8 cellular contexts compared by ENCODE assay signal in the genomic region with DNA sequence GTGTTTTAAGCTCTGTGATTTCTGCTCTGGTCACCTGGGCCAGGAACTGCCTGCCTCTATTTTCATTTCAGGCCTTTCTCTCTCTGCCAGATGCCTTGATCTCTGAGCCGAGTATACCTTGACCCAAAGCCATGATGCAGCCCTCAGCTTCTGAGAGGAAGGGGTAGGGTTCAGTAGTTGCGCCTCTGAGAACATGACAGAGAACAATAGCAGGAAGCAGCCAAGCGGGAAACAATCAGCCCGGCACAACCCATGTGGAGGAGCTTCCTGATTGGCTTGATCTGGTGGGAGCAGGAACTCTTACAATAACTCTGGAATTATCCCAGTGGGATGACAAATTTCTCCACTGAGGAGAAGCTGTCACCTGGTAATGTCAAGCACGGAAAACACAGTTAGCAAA.
DNase-seq lines count a peak whose midpoint lies in the region; ATAC-seq and TF ChIP-seq lines count a peak whose summit lies in the region.

No MANE protein-coding gene starts in this region.

- H3K36me3 ChIP-seq in SK-N-SH (replicated peaks in 1 of 2; ENCODE audit: control insufficient read depth in 1 of 2, insufficient read depth in 2 of 2, low read length in 1 of 2), result no peaks in the 10 kb centered on the region
- no peaks in the 10 kb centered on the region for H3K36me3 ChIP-seq in heart left ventricle
- no peaks in the 10 kb centered on the region for H3K36me3 ChIP-seq in upper lobe of left lung

- intact Hi-C loops in heart left ventricle (cut with DNase I) (loop anchor here in 5 of 10 donors (2.0 to 10.0 kb wide), 6 partner anchors 149 to 333 kb away; no protein-coding TSS in a partner anchor), posterior vena cava (cut with DNase I) (loop anchor here (10.0 kb wide), 1 partner anchor 247 kb away; no protein-coding TSS in a partner anchor)

- H2AFZ ChIP-seq in SK-N-SH (ENCODE audit: low read depth), result no peak overlapping the region

- ATAC-seq in SK-N-SH treated with all-trans-retinoic acid at 6 μM for 48 hours, result no peak
- peak; percentile 86 for ATAC-seq in HG03432 (IDR thresholded peaks at IDR 0.05; ENCODE audit: unreplicated experiment)
- peak; percentile 55 to 83 (median 75) for ATAC-seq in heart left ventricle
- peak in 1 of 2 donors; percentile 35 for ATAC-seq in upper lobe of left lung (ENCODE audit: low FRiP score in 2 of 2)

- H3K27ac ChIP-seq in SK-N-SH (ENCODE audit: low read depth in 2 of 2, low read length in 1 of 2), result peak overlapping the region; percentile 18 to 44; a peak in 2 of 4 replicates
- peak overlapping the region; percentile 33 to 83 (median 72) for H3K27ac ChIP-seq in heart left ventricle
- peak overlapping the region; percentile 36 to 87 (median 65) for H3K27ac ChIP-seq in upper lobe of left lung

- no peak for TF ChIP-seq RAD21 in SK-N-SH (IDR thresholded peaks at IDR 0.05; ENCODE audit: low read length)

- H3F3A ChIP-seq in SK-N-SH (replicated peaks; ENCODE audit: insufficient read depth), result peaks cover 24% of the 10 kb centered on the region

- H3K79me2 ChIP-seq in SK-N-SH (ENCODE audit: insufficient read depth), result peaks cover 38% of the 10 kb centered on the region

- 89% methylated on average over 5 of the region's 5 CpGs for WGBS in SK-N-SH (ENCODE audit: low lambda C conversion rate)
- WGBS in heart left ventricle, 4 donors, result 41 to 54% (median 47%) methylated on average over 4 to 5 of the region's 5 CpGs
- 47 to 56% methylated on average over 5 of the region's 5 CpGs for WGBS in upper lobe of left lung, 2 donors

- no peak for DNase-seq in SK-N-SH
- DNase-seq in heart left ventricle, result peak in 4 of 5 donors; percentile 56 to 82 (median 72)
- DNase-seq in upper lobe of left lung, result peak in 1 of 2 donors; percentile 39
- no peak for DNase-seq in activated naive CD4-positive, alpha-beta T cell treated with anti-CD3 and anti-CD28 coated beads, Interleukin-2, amount 50 U/mL, for 16 hours
- DNase-seq in posterior vena cava (ENCODE audit: low spot score), result no peak
- DNase-seq in NCI-H2029 (lab: John Stamatoyannopoulos, UW), result no peak

- POLR2A ChIA-PET in SK-N-SH (lab: Yijun Ruan, JAX), result no interaction called here

- H3K27me3 ChIP-seq in SK-N-SH (ENCODE audit: insufficient read depth) (no peaks in the 10 kb centered on the region), heart left ventricle (no peaks in the 10 kb centered on the region), upper lobe of left lung (no peaks in the 10 kb centered on the region)

- no peak for TF ChIP-seq POLR2A in heart left ventricle (IDR thresholded peaks at IDR 0.05)
- no peak for TF ChIP-seq POLR2A in upper lobe of left lung (IDR thresholded peaks at IDR 0.05)

- CTCF ChIA-PET in SK-N-SH (lab: Yijun Ruan, JAX), result interaction anchor here (9.3 kb wide), 1 partner anchor 245 kb away, joined by 179 read pairs; no protein-coding TSS in a partner anchor

- no peak for TF ChIP-seq EP300 in SK-N-SH (IDR thresholded peaks at IDR 0.05; ENCODE audit: borderline replicate concordance in 1 of 2, low read depth in 1 of 2, low read length in 1 of 2)
- TF ChIP-seq EP300 in upper lobe of left lung (IDR thresholded peaks at IDR 0.05), result peak in 2 of 4 donors; percentile 54 to 59

- H3K4me3 ChIP-seq in SK-N-SH (ENCODE audit: low read depth in 2 of 2, low read length in 1 of 2), result no peak overlapping the region
- no peak overlapping the region for H3K4me3 ChIP-seq in heart left ventricle
- H3K4me3 ChIP-seq in upper lobe of left lung, result no peak overlapping the region

- TF ChIP-seq CTCF in SK-N-SH (IDR thresholded peaks at IDR 0.05) (no peak), heart left ventricle (IDR thresholded peaks at IDR 0.05) (no peak), upper lobe of left lung (IDR thresholded peaks at IDR 0.05) (no peak)

- H3K4me2 ChIP-seq in SK-N-SH, result peak overlapping the region; percentile 20; the same call in 1 of the 2 replicates

- H3K9ac ChIP-seq in SK-N-SH, result no peak overlapping the region

- H3K9me2 ChIP-seq in SK-N-SH, result no peaks in the 10 kb centered on the region

- H4K20me1 ChIP-seq in SK-N-SH (ENCODE audit: insufficient read depth), result peaks cover 5% of the 10 kb centered on the region; the same call in 1 of the 2 replicates

- H3K9me3 ChIP-seq in SK-N-SH (no peaks in the 10 kb centered on the region), heart left ventricle (no peaks in the 10 kb centered on the region), upper lobe of left lung (no peaks in the 10 kb centered on the region)

- H3K4me1 ChIP-seq in SK-N-SH (ENCODE audit: control insufficient read depth in 1 of 2, insufficient read depth in 2 of 2, low read depth in 1 of 2, low read length in 1 of 2), result peaks cover 5 to 35% of the 10 kb centered on the region in 2 experiments
- peaks cover 16 to 90% (median 52%) of the 10 kb centered on the region in 12 donors for H3K4me1 ChIP-seq in heart left ventricle
- H3K4me1 ChIP-seq in upper lobe of left lung, result peaks cover 42 to 68% (median 46%) of the 10 kb centered on the region in 4 donors

TF ChIP-seq in SK-N-SH, 30 proteins besides CTCF, POLR2A, EP300 and RAD21:
- TF ChIP-seq, protein P1, sequence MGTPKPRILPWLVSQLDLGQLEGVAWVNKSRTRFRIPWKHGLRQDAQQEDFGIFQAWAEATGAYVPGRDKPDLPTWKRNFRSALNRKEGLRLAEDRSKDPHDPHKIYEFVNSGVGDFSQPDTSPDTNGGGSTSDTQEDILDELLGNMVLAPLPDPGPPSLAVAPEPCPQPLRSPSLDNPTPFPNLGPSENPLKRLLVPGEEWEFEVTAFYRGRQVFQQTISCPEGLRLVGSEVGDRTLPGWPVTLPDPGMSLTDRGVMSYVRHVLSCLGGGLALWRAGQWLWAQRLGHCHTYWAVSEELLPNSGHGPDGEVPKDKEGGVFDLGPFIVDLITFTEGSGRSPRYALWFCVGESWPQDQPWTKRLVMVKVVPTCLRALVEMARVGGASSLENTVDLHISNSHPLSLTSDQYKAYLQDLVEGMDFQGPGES (IDR thresholded peaks at IDR 0.05; ENCODE audit: low read depth, low read length), result no peak
- no peak for TF ChIP-seq NFIC (IDR thresholded peaks at IDR 0.05; ENCODE audit: borderline replicate concordance)
- no peak for TF ChIP-seq GATA2 (CRISPR knock-in tag; IDR thresholded peaks at IDR 0.05)
- TF ChIP-seq TCF12 (IDR thresholded peaks at IDR 0.05), result no peak
- TF ChIP-seq, protein P2, sequence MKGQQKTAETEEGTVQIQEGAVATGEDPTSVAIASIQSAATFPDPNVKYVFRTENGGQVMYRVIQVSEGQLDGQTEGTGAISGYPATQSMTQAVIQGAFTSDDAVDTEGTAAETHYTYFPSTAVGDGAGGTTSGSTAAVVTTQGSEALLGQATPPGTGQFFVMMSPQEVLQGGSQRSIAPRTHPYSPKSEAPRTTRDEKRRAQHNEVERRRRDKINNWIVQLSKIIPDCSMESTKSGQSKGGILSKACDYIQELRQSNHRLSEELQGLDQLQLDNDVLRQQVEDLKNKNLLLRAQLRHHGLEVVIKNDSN (IDR thresholded peaks at IDR 0.05; ENCODE audit: borderline replicate concordance, low read depth), result no peak
- no peak for TF ChIP-seq ELF1 (IDR thresholded peaks at IDR 0.05)
- no peak for TF ChIP-seq MEF2A (IDR thresholded peaks at IDR 0.05; ENCODE audit: borderline replicate concordance, low read depth)
- no peak for TF ChIP-seq POLR2AphosphoS5 (IDR thresholded peaks at IDR 0.05; ENCODE audit: low read depth, low read length)
- no peak for TF ChIP-seq MXI1 (IDR thresholded peaks at IDR 0.05; ENCODE audit: low read depth, low read length)

TF ChIP-seq in SK-N-SH treated with all-trans-retinoic acid at 6 μM for 48 hours, 23 proteins besides CTCF, POLR2A, EP300 and RAD21:
- TF ChIP-seq SNAI2 (CRISPR knock-in tag; IDR thresholded peaks at IDR 0.05), result no peak
- no peak for TF ChIP-seq ZFP30 (CRISPR knock-in tag; IDR thresholded peaks at IDR 0.05)
- TF ChIP-seq RARB (CRISPR knock-in tag; IDR thresholded peaks at IDR 0.05), result no peak
- TF ChIP-seq, protein P3, sequence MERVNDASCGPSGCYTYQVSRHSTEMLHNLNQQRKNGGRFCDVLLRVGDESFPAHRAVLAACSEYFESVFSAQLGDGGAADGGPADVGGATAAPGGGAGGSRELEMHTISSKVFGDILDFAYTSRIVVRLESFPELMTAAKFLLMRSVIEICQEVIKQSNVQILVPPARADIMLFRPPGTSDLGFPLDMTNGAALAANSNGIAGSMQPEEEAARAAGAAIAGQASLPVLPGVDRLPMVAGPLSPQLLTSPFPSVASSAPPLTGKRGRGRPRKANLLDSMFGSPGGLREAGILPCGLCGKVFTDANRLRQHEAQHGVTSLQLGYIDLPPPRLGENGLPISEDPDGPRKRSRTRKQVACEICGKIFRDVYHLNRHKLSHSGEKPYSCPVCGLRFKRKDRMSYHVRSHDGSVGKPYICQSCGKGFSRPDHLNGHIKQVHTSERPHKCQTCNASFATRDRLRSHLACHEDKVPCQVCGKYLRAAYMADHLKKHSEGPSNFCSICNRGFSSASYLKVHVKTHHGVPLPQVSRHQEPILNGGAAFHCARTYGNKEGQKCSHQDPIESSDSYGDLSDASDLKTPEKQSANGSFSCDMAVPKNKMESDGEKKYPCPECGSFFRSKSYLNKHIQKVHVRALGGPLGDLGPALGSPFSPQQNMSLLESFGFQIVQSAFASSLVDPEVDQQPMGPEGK (CRISPR knock-in tag; IDR thresholded peaks at IDR 0.05; ENCODE audit: borderline replicate concordance), result no peak
- TF ChIP-seq GLIS3 (CRISPR knock-in tag; IDR thresholded peaks at IDR 0.05), result no peak
- TF ChIP-seq TCF4 (CRISPR knock-in tag; IDR thresholded peaks at IDR 0.05; ENCODE audit: borderline replicate concordance), result no peak
- no peak for TF ChIP-seq ARNTL (CRISPR knock-in tag; IDR thresholded peaks at IDR 0.05; ENCODE audit: borderline replicate concordance, low read depth)
- no peak for TF ChIP-seq ZNF70 (CRISPR knock-in tag; IDR thresholded peaks at IDR 0.05)
- TF ChIP-seq ZC3H10 (CRISPR knock-in tag; IDR thresholded peaks at IDR 0.05), result no peak

Comparison
In these comparisons a context has a peak if more than half of its experiments do, and no peak if none do; other contexts are left out.
1. DNase-seq: peak in heart left ventricle (4 of 5); none in SK-N-SH (single experiment), activated naive CD4-positive, alpha-beta T cell treated with anti-CD3 and anti-CD28 coated beads, Interleukin-2, amount 50 U/mL, for 16 hours (single experiment), posterior vena cava (single experiment) and NCI-H2029 (single experiment).
2. Peak in every context shown above with its lines, with median percentiles within 50 percentile points of each other: H3K27ac ChIP-seq.